ENCODE assay signal across 9 cellular contexts in genomic region chr2:216519154-216519762, GRCh38. TPM values are rescaled to one million over a fixed set of nuclear protein-coding genes. Genes with fewer than 3 reads are reported as not detected.
A peak's percentile ranks its signal among the peaks of the same experiment; 100 is the strongest.
DNase-seq lines count a peak whose midpoint lies in the region; ATAC-seq and TF ChIP-seq lines count a peak whose summit lies in the region.
"Had no signal": no experiment of that assay in that cellular context is flagged by ENCODE, and none has a peak within 500 bp of the region (broad histone marks: within the 10 kb centered on the region; RNA-seq: fewer than 3 reads in every experiment).

No MANE protein-coding gene starts in this region.

- no peaks in the 10 kb centered on the region for H3K27me3 Mint-ChIP-seq in progenitor cell of endocrine pancreas

- DNase-seq in COLO829 (ENCODE audit: low spot score) (peak; percentile 78), Kasumi-1 (lab: John Stamatoyannopoulos, UW) (peak; percentile 39 to 55), OCI-LY7 (ENCODE audit: low spot score) (peak; percentile 68), cardiac muscle cell (ENCODE audit: low read depth in 1 of 2, low spot score in 1 of 2) (peak; percentile 87 to 89), progenitor cell of endocrine pancreas (ENCODE audit: low spot score, unreplicated experiment) (peak; percentile 46)
- DNase-seq in activated naive CD8-positive, alpha-beta T cell treated with anti-CD3 and anti-CD28 coated beads, Interleukin-2, amount 50 U/mL, for 16 hours (ENCODE audit: low read depth, low spot score), result peak; percentile 38

- H3K4me3 ChIP-seq in OCI-LY7 (ENCODE audit: low read depth, low read length, poor library complexity, severe bottlenecking) (no peak overlapping the region), cardiac muscle cell (no peak overlapping the region)

- H3K27ac ChIP-seq in OCI-LY7 (ENCODE audit: low read depth, low read length, poor library complexity, severe bottlenecking) (no peak overlapping the region), cardiac muscle cell (no peak overlapping the region)

- ATAC-seq in GM19351 (IDR thresholded peaks at IDR 0.05; ENCODE audit: unreplicated experiment) (peak; percentile 73), GM18505 (IDR thresholded peaks at IDR 0.05; ENCODE audit: unreplicated experiment) (no peak)

- H3K4me3 Mint-ChIP-seq in progenitor cell of endocrine pancreas (ENCODE audit: low read depth), result no peak overlapping the region
- H3K4me3 Mint-ChIP-seq: T-helper 1 cell treated with Interleukin-12 subunit alpha and Interleukin-12 subunit beta and Interleukin-4 antibody, amounts not matched to agents 30 μg/mL and 1 μg/mL, for 36 hours had no signal

- no peaks in the 10 kb centered on the region for H3K9me2 ChIP-seq in OCI-LY7 (ENCODE audit: insufficient read depth, low read length)

- POLR2A ChIA-PET in OCI-LY7 (lab: Charles Lee), result interaction anchor here (0.6 to 0.7 kb wide), 2 partner anchors 21 to 156 kb away, joined by 4 read pairs; partner anchors contain the start of gene RPL37A

- H3K36me3 ChIP-seq in OCI-LY7 (ENCODE audit: insufficient read depth, low read length) (peaks cover 8% of the 10 kb centered on the region; the same call in 1 of the 2 replicates), cardiac muscle cell (peaks cover 3% of the 10 kb centered on the region)

- no peak overlapping the region for H2AFZ ChIP-seq in OCI-LY7 (ENCODE audit: low read length)

- TF ChIP-seq POLR2A in GM18505 (IDR thresholded peaks at IDR 0.05; ENCODE audit: borderline replicate concordance, extremely low read depth, insufficient read depth, insufficient read length), result no peak

- no peaks in the 10 kb centered on the region for H3K4me1 Mint-ChIP-seq in progenitor cell of endocrine pancreas (ENCODE audit: low read depth)

- H3K36me3 Mint-ChIP-seq in progenitor cell of endocrine pancreas (ENCODE audit: insufficient read depth), result no peaks in the 10 kb centered on the region

- H3K4me2 ChIP-seq in OCI-LY7 (ENCODE audit: low read length), result no peak overlapping the region

- H3K27ac Mint-ChIP-seq in progenitor cell of endocrine pancreas, result no peak overlapping the region
- H3K27ac Mint-ChIP-seq: T-helper 1 cell treated with Interleukin-12 subunit alpha and Interleukin-12 subunit beta and Interleukin-4 antibody, amounts not matched to agents 30 μg/mL and 1 μg/mL, for 36 hours had no signal

- CTCF ChIA-PET in OCI-LY7 (lab: Charles Lee; ENCODE audit: unreplicated experiment), result interaction anchor here (0.6 to 1.3 kb wide), 2 partner anchors 69 to 144 kb away, joined by 3 read pairs; no protein-coding TSS in a partner anchor

- intact Hi-C loops in OCI-LY7 (cut with micrococcal nuclease; ENCODE audit: unreplicated experiment), result loop anchor here (1.0 kb wide), 1 partner anchor 147 kb away; no protein-coding TSS in a partner anchor

- no peaks in the 10 kb centered on the region for H3K79me2 ChIP-seq in OCI-LY7 (ENCODE audit: insufficient read depth, low read depth, low read length)

- no peaks in the 10 kb centered on the region for H4K20me1 ChIP-seq in OCI-LY7 (ENCODE audit: insufficient read depth, low read length)

- BruUV-seq in OCI-LY7 (replicated peaks; lab: Mats Ljungman, UMichigan), result no TSS peak

- H3K9me3 ChIP-seq in OCI-LY7 (ENCODE audit: low read length) (no peaks in the 10 kb centered on the region), cardiac muscle cell (ENCODE audit: low read depth) (no peaks in the 10 kb centered on the region)

- H3K27me3 ChIP-seq in cardiac muscle cell, result no peaks in the 10 kb centered on the region

- TF ChIP-seq CTCF in OCI-LY7 (conservative IDR thresholded peaks at IDR 0.05; ENCODE audit: low read length) (peak; percentile 84), cardiac muscle cell (IDR thresholded peaks at IDR 0.05; ENCODE audit: low read depth, low read length) (peak; percentile 73), progenitor cell of endocrine pancreas (IDR thresholded peaks at IDR 0.05; ENCODE audit: unreplicated experiment) (peak; percentile 82)

- no peaks in the 10 kb centered on the region for H3K9me3 Mint-ChIP-seq in progenitor cell of endocrine pancreas (ENCODE audit: low read depth)
- H3K9me3 Mint-ChIP-seq: T-helper 1 cell treated with Interleukin-12 subunit alpha and Interleukin-12 subunit beta and Interleukin-4 antibody, amounts not matched to agents 30 μg/mL and 1 μg/mL, for 36 hours had no signal

- no peaks in the 10 kb centered on the region for H3K4me1 ChIP-seq in OCI-LY7 (ENCODE audit: insufficient read depth, low read length, poor library complexity, severe bottlenecking)
- no peaks in the 10 kb centered on the region for H3K4me1 ChIP-seq in cardiac muscle cell (ENCODE audit: low read depth)

RNA-seq across cellular contexts. Expression of gene RPL37A, which starts 20.6 kb away (rescaled TPM):
- total RNA-seq in OCI-LY7 (2014; rRNA removed; shearing (Covaris generic)), result 4,020 and 4,194 TPM in 2 replicates
- total RNA-seq in OCI-LY7 (2022) (3,282 and 3,500 TPM in 2 replicates), cardiac muscle cell (685 and 1,239 TPM in 2 replicates), progenitor cell of endocrine pancreas (2,606 and 2,721 TPM in 2 replicates)
- polyA plus RNA-seq in cardiac muscle cell, result 1,245 and 1,367 TPM in 2 replicates

Comparison
In these comparisons a context has a peak if more than half of its experiments do, and no peak if none do; other contexts are left out.
1. DNase-seq: peak in every context shown above with its lines; median percentile 88 in cardiac muscle cell; 78 in COLO829; 68 in OCI-LY7; 47 in Kasumi-1; 46 in progenitor cell of endocrine pancreas; 38 in activated naive CD8-positive, alpha-beta T cell treated with anti-CD3 and anti-CD28 coated beads, Interleukin-2, amount 50 U/mL, for 16 hours.